In the genomic region with DNA sequence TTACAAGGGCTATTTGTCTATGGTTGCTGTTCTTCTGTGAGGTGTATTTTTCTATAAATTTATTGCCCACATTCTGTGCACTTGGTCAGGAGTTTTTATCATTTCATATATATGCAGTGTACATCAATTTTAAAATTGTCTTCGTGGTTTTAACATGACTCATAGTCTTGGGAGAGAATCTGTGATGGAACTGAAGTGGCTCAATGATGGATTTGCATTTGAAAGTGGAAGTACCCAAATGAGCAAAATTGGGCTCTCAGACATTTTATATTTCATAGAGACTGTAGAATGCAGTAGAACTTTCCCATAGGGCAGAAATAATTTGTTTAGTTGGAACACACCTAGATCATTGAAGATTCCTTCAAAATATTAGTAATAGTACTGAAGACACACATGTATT, we compare ENCODE assay signal across 1 cellular context.
TF ChIP-seq lines count a peak whose summit lies in the region.

No MANE protein-coding gene starts in this region.

TF ChIP-seq in SK-N-SH, 30 proteins besides CTCF, POLR2A, EP300 and RAD21 (continued from another document):
- TF ChIP-seq, protein P1, sequence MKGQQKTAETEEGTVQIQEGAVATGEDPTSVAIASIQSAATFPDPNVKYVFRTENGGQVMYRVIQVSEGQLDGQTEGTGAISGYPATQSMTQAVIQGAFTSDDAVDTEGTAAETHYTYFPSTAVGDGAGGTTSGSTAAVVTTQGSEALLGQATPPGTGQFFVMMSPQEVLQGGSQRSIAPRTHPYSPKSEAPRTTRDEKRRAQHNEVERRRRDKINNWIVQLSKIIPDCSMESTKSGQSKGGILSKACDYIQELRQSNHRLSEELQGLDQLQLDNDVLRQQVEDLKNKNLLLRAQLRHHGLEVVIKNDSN (IDR thresholded peaks at IDR 0.05; ENCODE audit: borderline replicate concordance, low read depth) = no peak
- TF ChIP-seq, protein P2, sequence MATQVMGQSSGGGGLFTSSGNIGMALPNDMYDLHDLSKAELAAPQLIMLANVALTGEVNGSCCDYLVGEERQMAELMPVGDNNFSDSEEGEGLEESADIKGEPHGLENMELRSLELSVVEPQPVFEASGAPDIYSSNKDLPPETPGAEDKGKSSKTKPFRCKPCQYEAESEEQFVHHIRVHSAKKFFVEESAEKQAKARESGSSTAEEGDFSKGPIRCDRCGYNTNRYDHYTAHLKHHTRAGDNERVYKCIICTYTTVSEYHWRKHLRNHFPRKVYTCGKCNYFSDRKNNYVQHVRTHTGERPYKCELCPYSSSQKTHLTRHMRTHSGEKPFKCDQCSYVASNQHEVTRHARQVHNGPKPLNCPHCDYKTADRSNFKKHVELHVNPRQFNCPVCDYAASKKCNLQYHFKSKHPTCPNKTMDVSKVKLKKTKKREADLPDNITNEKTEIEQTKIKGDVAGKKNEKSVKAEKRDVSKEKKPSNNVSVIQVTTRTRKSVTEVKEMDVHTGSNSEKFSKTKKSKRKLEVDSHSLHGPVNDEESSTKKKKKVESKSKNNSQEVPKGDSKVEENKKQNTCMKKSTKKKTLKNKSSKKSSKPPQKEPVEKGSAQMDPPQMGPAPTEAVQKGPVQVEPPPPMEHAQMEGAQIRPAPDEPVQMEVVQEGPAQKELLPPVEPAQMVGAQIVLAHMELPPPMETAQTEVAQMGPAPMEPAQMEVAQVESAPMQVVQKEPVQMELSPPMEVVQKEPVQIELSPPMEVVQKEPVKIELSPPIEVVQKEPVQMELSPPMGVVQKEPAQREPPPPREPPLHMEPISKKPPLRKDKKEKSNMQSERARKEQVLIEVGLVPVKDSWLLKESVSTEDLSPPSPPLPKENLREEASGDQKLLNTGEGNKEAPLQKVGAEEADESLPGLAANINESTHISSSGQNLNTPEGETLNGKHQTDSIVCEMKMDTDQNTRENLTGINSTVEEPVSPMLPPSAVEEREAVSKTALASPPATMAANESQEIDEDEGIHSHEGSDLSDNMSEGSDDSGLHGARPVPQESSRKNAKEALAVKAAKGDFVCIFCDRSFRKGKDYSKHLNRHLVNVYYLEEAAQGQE (IDR thresholded peaks at IDR 0.05; ENCODE audit: low read depth, low read length) = no peak
- TF ChIP-seq NRF1 (IDR thresholded peaks at IDR 0.05; ENCODE audit: low read depth, low read length) = no peak
- no peak for TF ChIP-seq RFX5 (IDR thresholded peaks at IDR 0.05; ENCODE audit: low read length)
- TF ChIP-seq GABPA (IDR thresholded peaks at IDR 0.05; ENCODE audit: low read depth) = no peak
- TF ChIP-seq EZH2phosphoT487 (IDR thresholded peaks at IDR 0.05; ENCODE audit: borderline replicate concordance, low read depth) = no peak
- TF ChIP-seq SIN3A (IDR thresholded peaks at IDR 0.05; ENCODE audit: borderline replicate concordance, low read depth, low read length) = no peak
- TF ChIP-seq GATA2 (CRISPR knock-in tag; IDR thresholded peaks at IDR 0.05) = no peak
- TF ChIP-seq, protein P3, sequence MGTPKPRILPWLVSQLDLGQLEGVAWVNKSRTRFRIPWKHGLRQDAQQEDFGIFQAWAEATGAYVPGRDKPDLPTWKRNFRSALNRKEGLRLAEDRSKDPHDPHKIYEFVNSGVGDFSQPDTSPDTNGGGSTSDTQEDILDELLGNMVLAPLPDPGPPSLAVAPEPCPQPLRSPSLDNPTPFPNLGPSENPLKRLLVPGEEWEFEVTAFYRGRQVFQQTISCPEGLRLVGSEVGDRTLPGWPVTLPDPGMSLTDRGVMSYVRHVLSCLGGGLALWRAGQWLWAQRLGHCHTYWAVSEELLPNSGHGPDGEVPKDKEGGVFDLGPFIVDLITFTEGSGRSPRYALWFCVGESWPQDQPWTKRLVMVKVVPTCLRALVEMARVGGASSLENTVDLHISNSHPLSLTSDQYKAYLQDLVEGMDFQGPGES (IDR thresholded peaks at IDR 0.05; ENCODE audit: low read depth, low read length) = no peak
- no peak for TF ChIP-seq FOXJ3 (CRISPR knock-in tag; IDR thresholded peaks at IDR 0.05)
- no peak for TF ChIP-seq ELF1 (IDR thresholded peaks at IDR 0.05)
- TF ChIP-seq, protein P4, sequence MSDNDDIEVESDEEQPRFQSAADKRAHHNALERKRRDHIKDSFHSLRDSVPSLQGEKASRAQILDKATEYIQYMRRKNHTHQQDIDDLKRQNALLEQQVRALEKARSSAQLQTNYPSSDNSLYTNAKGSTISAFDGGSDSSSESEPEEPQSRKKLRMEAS (IDR thresholded peaks at IDR 0.05; ENCODE audit: low read depth) = no peak
TF ChIP-seq in SK-N-SH: peak in this region for 5.
